In the genomic region with DNA sequence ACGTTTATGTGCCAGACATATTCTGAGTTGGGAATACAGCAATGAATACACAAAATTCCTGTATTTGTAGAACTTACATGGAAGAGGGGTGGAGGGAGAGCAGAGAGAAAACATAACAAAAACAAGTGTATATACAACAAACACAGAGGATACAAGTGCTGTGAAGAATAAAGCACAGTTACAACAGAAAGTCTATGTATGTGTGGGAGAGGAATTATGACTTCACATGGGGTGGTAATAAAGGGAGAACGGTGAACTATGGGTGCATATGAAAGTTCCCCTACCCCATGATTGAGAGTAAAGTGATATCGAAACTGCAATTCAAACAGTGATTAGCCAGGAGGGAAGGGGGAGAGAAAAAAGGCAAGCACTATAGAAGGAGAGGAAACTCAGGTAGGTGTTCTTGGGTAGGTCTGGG, we compare ENCODE assay signal across 9 cellular contexts. TPM values are rescaled to one million over a fixed set of nuclear protein-coding genes. Genes with fewer than 3 reads are reported as not detected.
DNase-seq lines count a peak whose midpoint lies in the region; ATAC-seq and TF ChIP-seq lines count a peak whose summit lies in the region.
"Had no signal": no experiment of that assay in that cellular context is flagged by ENCODE, and none has a peak within 500 bp of the region (broad histone marks: within the 10 kb centered on the region; RNA-seq: fewer than 3 reads in every experiment).

No MANE protein-coding gene starts in this region.

- CTCF ChIA-PET in CD8-positive, alpha-beta T cell (lab: Charles Lee), result interaction anchor here (0.7 kb wide), 1 partner anchor 8 kb away, joined by 3 read pairs; no protein-coding TSS in a partner anchor
- CTCF ChIA-PET in T-cell (lab: Charles Lee), result no interaction called here
- CTCF ChIA-PET in Caco-2 (lab: Charles Lee), result no interaction called here

- POLR2A ChIA-PET in CD8-positive, alpha-beta T cell (lab: Charles Lee), result no interaction called here
- POLR2A ChIA-PET in T-cell (lab: Charles Lee) (interaction anchor here in 1 of 2 donors (0.7 kb wide), 1 partner anchor 25 kb away, joined by 5 read pairs; a partner anchor contains a TSS), Caco-2 (lab: Charles Lee) (no interaction called here)

- H3K9me3 Mint-ChIP-seq in CD8-positive, alpha-beta T cell, result no peaks in the 10 kb centered on the region
- no peaks in the 10 kb centered on the region for H3K9me3 Mint-ChIP-seq in T-cell
- no peaks in the 10 kb centered on the region for H3K9me3 Mint-ChIP-seq in Caco-2 (ENCODE audit: unreplicated experiment)

- no peak overlapping the region for H3K27ac ChIP-seq in CD8-positive, alpha-beta T cell (ENCODE audit: low read depth, low read length)
- H3K27ac ChIP-seq: esophagus squamous epithelium had no signal

- no peaks in the 10 kb centered on the region for H3K27me3 Mint-ChIP-seq in CD8-positive, alpha-beta T cell (ENCODE audit: low read depth)
- H3K27me3 Mint-ChIP-seq in T-cell (no peaks in the 10 kb centered on the region), Caco-2 (ENCODE audit: insufficient read depth, unreplicated experiment) (no peaks in the 10 kb centered on the region)

- H3K36me3 ChIP-seq in CD8-positive, alpha-beta T cell (ENCODE audit: insufficient read depth, low read length), result no peaks in the 10 kb centered on the region
- no peaks in the 10 kb centered on the region for H3K36me3 ChIP-seq in Caco-2 (ENCODE audit: control insufficient read depth, insufficient read depth, low read length)

- H3K4me1 ChIP-seq in CD8-positive, alpha-beta T cell (ENCODE audit: insufficient read depth, low read length), result peaks cover 13% of the 10 kb centered on the region
- no peaks in the 10 kb centered on the region for H3K4me1 ChIP-seq in Caco-2
- H3K4me1 ChIP-seq: esophagus squamous epithelium had no signal

- no peaks in the 10 kb centered on the region for H3K27me3 ChIP-seq in CD8-positive, alpha-beta T cell (ENCODE audit: insufficient read depth, low read length)
- no peaks in the 10 kb centered on the region for H3K27me3 ChIP-seq in Caco-2 (replicated peaks; ENCODE audit: control insufficient read depth, insufficient read depth, low read length)
- H3K27me3 ChIP-seq: esophagus squamous epithelium had no signal

- peak overlapping the region; percentile 81 for H3K27ac Mint-ChIP-seq in CD8-positive, alpha-beta T cell
- H3K27ac Mint-ChIP-seq in T-cell (peak overlapping the region; percentile 79 to 93), Caco-2 (ENCODE audit: unreplicated experiment) (no peak overlapping the region)

- DNase-seq in CD8-positive, alpha-beta T cell, result no peak
- DNase-seq in T-cell (no peak), Caco-2 (no peak), HPDE6-E6E7 (ENCODE audit: extremely low spot score) (no peak), activated gamma-delta T cell treated with Interleukin-2 at 50 U/mL for 16 hours (no peak), GDM1 (lab: John Stamatoyannopoulos, UW) (no peak)
- DNase-seq: esophagus squamous epithelium had no signal

- H3K9me3 ChIP-seq in CD8-positive, alpha-beta T cell (ENCODE audit: low read length), result no peaks in the 10 kb centered on the region
- H3K9me3 ChIP-seq in Caco-2, result no peaks in the 10 kb centered on the region
- H3K9me3 ChIP-seq: esophagus squamous epithelium had no signal

- intact Hi-C loops in CD8-positive, alpha-beta T cell (cut with DNase I, micrococcal nuclease), result loop anchor here (2.0 to 10.0 kb wide), 2 partner anchors 17 to 1215 kb away; no protein-coding TSS in a partner anchor
- intact Hi-C loops in Caco-2 (cut with micrococcal nuclease; ENCODE audit: unreplicated experiment), result no loop called here

- H3K36me3 Mint-ChIP-seq in CD8-positive, alpha-beta T cell, result peaks cover 55% of the 10 kb centered on the region
- peaks cover 53% of the 10 kb centered on the region for H3K36me3 Mint-ChIP-seq in T-cell
- peaks cover 25% of the 10 kb centered on the region for H3K36me3 Mint-ChIP-seq in Caco-2 (ENCODE audit: insufficient read depth, unreplicated experiment)

- no peak for TF ChIP-seq CTCF in CD8-positive, alpha-beta T cell (IDR thresholded peaks at IDR 0.05)
- no peak for TF ChIP-seq CTCF in Caco-2 (IDR thresholded peaks at IDR 0.05; ENCODE audit: insufficient read depth in 1 of 2, low read depth in 1 of 2, low read length in 1 of 2, severe bottlenecking in 1 of 2, unreplicated experiment in 1 of 2)

- no peak overlapping the region for H3K4me3 ChIP-seq in CD8-positive, alpha-beta T cell (ENCODE audit: low read depth, low read length)
- no peak overlapping the region for H3K4me3 ChIP-seq in Caco-2 (ENCODE audit: low read depth, low read length)
- H3K4me3 ChIP-seq: esophagus squamous epithelium had no signal

- peak overlapping the region; percentile 47 for H3K4me3 Mint-ChIP-seq in CD8-positive, alpha-beta T cell
- H3K4me3 Mint-ChIP-seq in T-cell, result peak overlapping the region; percentile 21 to 64 (median 51)
- no peak overlapping the region for H3K4me3 Mint-ChIP-seq in Caco-2 (ENCODE audit: unreplicated experiment)

- H3K4me1 Mint-ChIP-seq in CD8-positive, alpha-beta T cell (ENCODE audit: low read depth), result peaks cover 70% of the 10 kb centered on the region
- peaks cover 73 to 77% (median 74%) of the 10 kb centered on the region in 3 donors for H3K4me1 Mint-ChIP-seq in T-cell
- H3K4me1 Mint-ChIP-seq in Caco-2 (ENCODE audit: low read depth, unreplicated experiment), result no peaks in the 10 kb centered on the region

- no TSS peak for BruUV-seq in Caco-2 (replicated peaks; lab: Mats Ljungman, UMichigan)

- ATAC-seq in CD8-positive, alpha-beta T cell, result peak; percentile 79
- ATAC-seq in GM19035 (IDR thresholded peaks at IDR 0.05; ENCODE audit: unreplicated experiment), result peak; percentile 95
- peak; percentile 95 for ATAC-seq in HG02852 (IDR thresholded peaks at IDR 0.05; ENCODE audit: unreplicated experiment)
- ATAC-seq in T-cell (replicated peaks in 1 of 4), result peak; percentile 79 to 92 (median 81)

RNA-seq across cellular contexts. Expression of a gene that starts 24.6 kb away (rescaled TPM):
- total RNA-seq in CD8-positive, alpha-beta T cell, result 100 to 1,000 TPM; 119 to 123 TPM
- total RNA-seq in T-cell (100 to 1,000 TPM in 1 of 5 donors, 10 to 100 TPM in 4; 51.4 to 112 (median 69.7) TPM), Caco-2 (2022) (79.2 and 81.2 TPM in 2 replicates)
